1 cellular context compared by ENCODE assay signal in genomic region chr1:155304558-155305063, GRCh38.
TF ChIP-seq lines count a peak whose summit lies in the region.

No MANE protein-coding gene starts in this region.

TF ChIP-seq in HepG2, 621 proteins besides CTCF, POLR2A, EP300 and RAD21 (continues in another document):
- TF ChIP-seq PAWR (CRISPR knock-in tag; IDR thresholded peaks at IDR 0.05; ENCODE audit: borderline replicate concordance) = no peak
- TF ChIP-seq ZNF782 (CRISPR knock-in tag; IDR thresholded peaks at IDR 0.05; ENCODE audit: borderline replicate concordance) = 0 out of 2 replicates have a peak, but pooled peaks have one; percentile 39
- TF ChIP-seq ZNF556 (CRISPR knock-in tag; IDR thresholded peaks at IDR 0.05; ENCODE audit: borderline replicate concordance) = peak; percentile 55; the same call in 1 of the 2 replicates
- TF ChIP-seq ASH2L (IDR thresholded peaks at IDR 0.05; ENCODE audit: insufficient read length, low read depth, low read length) = no peak
- 0 out of 2 replicates have a peak, but pooled peaks have one; percentile 19 for TF ChIP-seq ZNF607 (CRISPR knock-in tag; IDR thresholded peaks at IDR 0.05; ENCODE audit: borderline replicate concordance)
- TF ChIP-seq ZNF878 (CRISPR knock-in tag; IDR thresholded peaks at IDR 0.05) = no peak; the same call in 1 of the 2 replicates
- TF ChIP-seq TCF12 (IDR thresholded peaks at IDR 0.05) = no peak
- TF ChIP-seq TCF12 (CRISPR knock-in tag; IDR thresholded peaks at IDR 0.05) = no peak
- TF ChIP-seq BCL6 (CRISPR knock-in tag; IDR thresholded peaks at IDR 0.05) = 0 out of 2 replicates have a peak, but pooled peaks have one; percentile 26
- TF ChIP-seq ISL2 (CRISPR knock-in tag; IDR thresholded peaks at IDR 0.05) = no peak
- TF ChIP-seq ZSCAN21 (CRISPR knock-in tag; IDR thresholded peaks at IDR 0.05; ENCODE audit: borderline replicate concordance) = 0 out of 2 replicates have a peak, but pooled peaks have one; percentile 23
- no peak for TF ChIP-seq ZNF879 (CRISPR knock-in tag; IDR thresholded peaks at IDR 0.05)
- no peak for TF ChIP-seq HIC2 (CRISPR knock-in tag; IDR thresholded peaks at IDR 0.05; ENCODE audit: low read depth)
- no peak for TF ChIP-seq RFX3 (CRISPR knock-in tag; IDR thresholded peaks at IDR 0.05)
- no peak for TF ChIP-seq ZNF563 (CRISPR knock-in tag; IDR thresholded peaks at IDR 0.05)
- no peak for TF ChIP-seq ZNF44 (CRISPR knock-in tag; IDR thresholded peaks at IDR 0.05)
- TF ChIP-seq TBX2 (CRISPR knock-in tag; IDR thresholded peaks at IDR 0.05; ENCODE audit: borderline replicate concordance) = peak; percentile 58; the same call in 1 of the 2 replicates
- no peak for TF ChIP-seq ZNF260 (CRISPR knock-in tag; IDR thresholded peaks at IDR 0.05; ENCODE audit: borderline replicate concordance, low read depth)
- no peak for TF ChIP-seq ONECUT2 (CRISPR knock-in tag; IDR thresholded peaks at IDR 0.05)
- TF ChIP-seq ZMAT3 (CRISPR knock-in tag; conservative IDR thresholded peaks at IDR 0.05) = no peak
- no peak for TF ChIP-seq HOMEZ (CRISPR knock-in tag; IDR thresholded peaks at IDR 0.05; ENCODE audit: low read depth)
- peak; percentile 95 for TF ChIP-seq SAP130 (CRISPR knock-in tag; IDR thresholded peaks at IDR 0.05; ENCODE audit: low read depth)
- TF ChIP-seq ZNF20 (CRISPR knock-in tag; IDR thresholded peaks at IDR 0.05) = no peak
- no peak for TF ChIP-seq CEBPZ (IDR thresholded peaks at IDR 0.05; ENCODE audit: low read length)
- no peak for TF ChIP-seq ZBTB25 (CRISPR knock-in tag; IDR thresholded peaks at IDR 0.05)
- peak; percentile 96 for TF ChIP-seq HNF1B (CRISPR knock-in tag; IDR thresholded peaks at IDR 0.05)
- TF ChIP-seq ATM (IDR thresholded peaks at IDR 0.05; ENCODE audit: borderline replicate concordance) = no peak
- TF ChIP-seq THYN1 (CRISPR knock-in tag; IDR thresholded peaks at IDR 0.05; ENCODE audit: borderline replicate concordance, low read depth) = no peak
- peak; percentile 84 for TF ChIP-seq HNF1A (IDR thresholded peaks at IDR 0.05; ENCODE audit: low read depth)
- peak; percentile 88; the same call in 1 of the 2 replicates for TF ChIP-seq HNF1A (CRISPR knock-in tag; IDR thresholded peaks at IDR 0.05; ENCODE audit: borderline replicate concordance)
- 0 out of 4 replicates have a peak, but pooled peaks of 1 of the 2 experiments have one; percentile 13 for TF ChIP-seq KLF16 (CRISPR knock-in tag; IDR thresholded peaks at IDR 0.05)
- TF ChIP-seq ZNF609 (CRISPR knock-in tag; IDR thresholded peaks at IDR 0.05; ENCODE audit: borderline replicate concordance) = peak; percentile 36; the same call in 1 of the 2 replicates
